ENCODE assay signal across 13 cellular contexts in the genomic region with DNA sequence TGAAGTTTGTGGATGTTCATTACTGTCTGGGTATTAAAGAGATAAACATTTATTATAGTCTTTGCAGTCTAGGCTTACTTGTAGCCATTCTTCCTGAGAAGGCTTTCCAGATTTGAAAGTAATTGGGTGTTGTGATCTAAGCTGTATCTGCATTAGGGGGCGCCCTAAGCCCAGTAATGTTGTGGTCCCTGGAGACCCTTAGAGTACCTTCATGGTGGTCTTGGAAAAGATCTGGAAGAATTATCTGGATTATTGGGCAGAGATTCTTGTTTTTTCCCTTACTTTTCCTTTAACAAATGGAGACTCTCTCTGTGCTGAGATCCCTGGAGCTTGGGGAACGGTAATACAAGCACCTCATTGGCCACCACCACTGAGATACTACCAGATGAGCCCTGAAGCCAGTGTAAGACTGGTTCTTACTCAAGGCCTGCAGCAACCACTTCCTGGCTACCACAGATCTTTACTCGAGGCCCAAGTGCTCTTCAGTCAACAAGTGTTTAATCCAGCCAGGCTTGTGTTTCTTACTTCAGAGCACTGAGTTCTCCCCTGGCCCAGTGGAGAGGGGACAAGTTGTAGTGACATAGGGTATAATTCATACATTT.
DNase-seq lines count a peak whose midpoint lies in the region; ATAC-seq and TF ChIP-seq lines count a peak whose summit lies in the region.
"Had no signal": no experiment of that assay in that cellular context is flagged by ENCODE, and none has a peak within 500 bp of the region (broad histone marks: within the 10 kb centered on the region; RNA-seq: fewer than 3 reads in every experiment).

No MANE protein-coding gene starts in this region.

- no peaks in the 10 kb centered on the region for H3K9me3 ChIP-seq in DND-41 (ENCODE audit: insufficient read depth, low read length, severe bottlenecking)
- H3K9me3 ChIP-seq in left lung: no peaks in the 10 kb centered on the region
- no peaks in the 10 kb centered on the region for H3K9me3 ChIP-seq in T-helper 17 cell (ENCODE audit: control insufficient read depth, low read length, poor library complexity, severe bottlenecking)
- H3K9me3 ChIP-seq: Caco-2, esophagus squamous epithelium had no signal

- H3K4me3 ChIP-seq in DND-41 (ENCODE audit: low read depth in 1 of 2, low read length in 2 of 2): no peak overlapping the region
- no peak overlapping the region for H3K4me3 ChIP-seq in left lung
- H3K4me3 ChIP-seq: esophagus squamous epithelium, lung, skin epidermis had no signal

- intact Hi-C loops in left lung (cut with DNase I): no loop called here

- H3K4me1 Mint-ChIP-seq in activated naive CD8-positive, alpha-beta T cell treated with anti-CD3 and anti-CD28 coated beads for 36 hours: peaks cover 3% of the 10 kb centered on the region
- no peaks in the 10 kb centered on the region for H3K4me1 Mint-ChIP-seq in T-helper 17 cell

- TF ChIP-seq CTCF in DND-41 (IDR thresholded peaks at IDR 0.05; ENCODE audit: borderline replicate concordance, extremely low read depth, low read length, poor library complexity, severe bottlenecking): peak; percentile 48
- no peak for TF ChIP-seq CTCF in left lung (IDR thresholded peaks at IDR 0.05)

- H3K4me3 Mint-ChIP-seq in activated naive CD8-positive, alpha-beta T cell treated with anti-CD3 and anti-CD28 coated beads for 36 hours: no peak overlapping the region
- no peak overlapping the region for H3K4me3 Mint-ChIP-seq in T-helper 17 cell

- H4K20me1 ChIP-seq in DND-41 (ENCODE audit: insufficient read depth, low read length): no peaks in the 10 kb centered on the region

- peak; percentile 35 for DNase-seq in DND-41
- peak; percentile 14 for DNase-seq in HS-27A (ENCODE audit: low read depth)
- peak; percentile 2 for DNase-seq in activated naive CD8-positive, alpha-beta T cell treated with anti-CD3 and anti-CD28 coated beads for 36 hours
- DNase-seq in left lung: no peak
- no peak for DNase-seq in cerebellar cortex (ENCODE audit: low spot score)
- DNase-seq in T-helper 17 cell: no peak
- DNase-seq: Caco-2; esophagus squamous epithelium; stimulated activated naive CD4-positive, alpha-beta T cell treated with Interleukin-2 at 50 U/mL for 16 hours had no signal

- no peak overlapping the region for H2AFZ ChIP-seq in DND-41 (ENCODE audit: low read depth, low read length)

- H3K4me1 ChIP-seq in DND-41 (ENCODE audit: insufficient read depth, low read length) (peaks cover 3% of the 10 kb centered on the region; the same call in 1 of the 2 replicates), left lung (no peaks in the 10 kb centered on the region)
- H3K4me1 ChIP-seq: Caco-2, esophagus squamous epithelium had no signal

- ATAC-seq in DND-41 (ENCODE audit: insufficient read depth, low read depth) (peak; percentile 42; the same call in 2 of the 3 replicates), left lung (peak; percentile 83), HG03342 (IDR thresholded peaks at IDR 0.05; ENCODE audit: unreplicated experiment) (no peak), T-helper 17 cell (no peak), GM21723 (IDR thresholded peaks at IDR 0.05; ENCODE audit: unreplicated experiment) (no peak)

- no peak overlapping the region for H3K4me2 ChIP-seq in DND-41 (ENCODE audit: insufficient read depth, low read length)

- no peaks in the 10 kb centered on the region for H3K27me3 Mint-ChIP-seq in activated naive CD8-positive, alpha-beta T cell treated with anti-CD3 and anti-CD28 coated beads for 36 hours
- no peaks in the 10 kb centered on the region for H3K27me3 Mint-ChIP-seq in T-helper 17 cell

- H3K27me3 ChIP-seq in DND-41 (ENCODE audit: insufficient read depth, low read length, poor library complexity) (no peaks in the 10 kb centered on the region), left lung (no peaks in the 10 kb centered on the region)
- H3K27me3 ChIP-seq: esophagus squamous epithelium had no signal

- no peak overlapping the region for H3K27ac Mint-ChIP-seq in activated naive CD8-positive, alpha-beta T cell treated with anti-CD3 and anti-CD28 coated beads for 36 hours
- no peak overlapping the region for H3K27ac Mint-ChIP-seq in T-helper 17 cell

- H3K36me3 Mint-ChIP-seq in activated naive CD8-positive, alpha-beta T cell treated with anti-CD3 and anti-CD28 coated beads for 36 hours: no peaks in the 10 kb centered on the region
- H3K36me3 Mint-ChIP-seq in T-helper 17 cell (ENCODE audit: low read depth): no peaks in the 10 kb centered on the region

- H3K36me3 ChIP-seq in DND-41 (ENCODE audit: insufficient read depth, low read length): no peaks in the 10 kb centered on the region
- no peaks in the 10 kb centered on the region for H3K36me3 ChIP-seq in left lung
- H3K36me3 ChIP-seq: esophagus squamous epithelium had no signal

- no peaks in the 10 kb centered on the region for H3K79me2 ChIP-seq in DND-41 (ENCODE audit: insufficient read depth, low read length)

- peaks cover 2% of the 10 kb centered on the region for H3K9me3 Mint-ChIP-seq in activated naive CD8-positive, alpha-beta T cell treated with anti-CD3 and anti-CD28 coated beads for 36 hours

- H3K27ac ChIP-seq in DND-41 (ENCODE audit: low read length): 0 out of 2 replicates have a peak overlapping the region, but pooled peaks have one; percentile 32
- H3K27ac ChIP-seq in left lung: no peak overlapping the region
- H3K27ac ChIP-seq: esophagus squamous epithelium, skin epidermis had no signal

- H3K9ac ChIP-seq in DND-41 (ENCODE audit: low read depth, low read length): no peak overlapping the region

Comparison
In these comparisons a context has a peak if more than half of its experiments do, and no peak if none do; other contexts are left out.
1. ATAC-seq: peak in DND-41 (single experiment) and left lung (single experiment); none in HG03342 (single experiment), T-helper 17 cell (single experiment) and GM21723 (single experiment).
2. DNase-seq: peak in DND-41 (single experiment), HS-27A (single experiment) and activated naive CD8-positive, alpha-beta T cell treated with anti-CD3 and anti-CD28 coated beads for 36 hours (single experiment); none in left lung (0 of 2), cerebellar cortex (single experiment) and T-helper 17 cell (0 of 3).